Comparison of ENCODE assay signal across 9 cellular contexts in genomic region chr14:38254565-38255407, GRCh38. TPM values are rescaled to one million over a fixed set of nuclear protein-coding genes. Genes with fewer than 3 reads are reported as not detected.
DNase-seq lines count a peak whose midpoint lies in the region; ATAC-seq, FAIRE-seq and TF ChIP-seq lines count a peak whose summit lies in the region.
"Had no signal": no experiment of that assay in that cellular context is flagged by ENCODE, and none has a peak within 500 bp of the region (broad histone marks: within the 10 kb centered on the region; RNA-seq: fewer than 3 reads in every experiment).

No MANE protein-coding gene starts in this region.

- WGBS in esophagus muscularis mucosa: 47% methylated on average over 15 of the region's 44 CpGs

- DNase-seq in activated T-cell treated with anti-CD3 and anti-CD28 coated beads, Interleukin-2, amount 50 U/mL, for 24 hours: peak; percentile 32
- DNase-seq in activated T-cell treated with anti-CD3 and anti-CD28 coated beads for 4 hours (no peak), esophagus muscularis mucosa (ENCODE audit: extremely low spot score) (no peak), mucosa of descending colon (peak in 2 of 3 donors; percentile 3 to 39), upper lobe of right lung (no peak), dedifferentiated amniotic fluid mesenchymal stem cell (ENCODE audit: extremely low spot score) (no peak), GM12891 (ENCODE audit: insufficient read length, low spot score) (no peak)
- no peak for DNase-seq in stimulated activated CD4-positive, alpha-beta T cell treated with anti-CD3 and anti-CD28 coated beads, Interleukin-15, amount 100 ng/mL, for 24 hours
- DNase-seq: stimulated activated CD4-positive, alpha-beta T cell treated with anti-CD3 and anti-CD28 coated beads, Interleukin-4, amount 100 ng/mL, for 24 hours had no signal

- H3K27me3 Mint-ChIP-seq in activated T-cell treated with anti-CD3 and anti-CD28 coated beads, Interleukin-2, amount 50 U/mL, for 24 hours: peaks cover 55% of the 10 kb centered on the region

- TF ChIP-seq CTCF in esophagus muscularis mucosa (IDR thresholded peaks at IDR 0.05): no peak
- no peak for TF ChIP-seq CTCF in mucosa of descending colon (IDR thresholded peaks at IDR 0.05)
- no peak for TF ChIP-seq CTCF in upper lobe of right lung (IDR thresholded peaks at IDR 0.05)

- TF ChIP-seq POLR2A in esophagus muscularis mucosa (IDR thresholded peaks at IDR 0.05; ENCODE audit: low read depth) (no peak), GM12891 (IDR thresholded peaks at IDR 0.05; ENCODE audit: low read depth, low read length) (no peak)

- no peaks in the 10 kb centered on the region for H3K36me3 Mint-ChIP-seq in activated T-cell treated with anti-CD3 and anti-CD28 coated beads, Interleukin-2, amount 50 U/mL, for 24 hours (ENCODE audit: low read depth)

- H3K36me3 ChIP-seq in esophagus muscularis mucosa (no peaks in the 10 kb centered on the region), mucosa of descending colon (ENCODE audit: low read depth) (no peaks in the 10 kb centered on the region), upper lobe of right lung (no peaks in the 10 kb centered on the region)

- H3K27me3 ChIP-seq in esophagus muscularis mucosa: peaks cover 0 to 32% (median 2%) of the 10 kb centered on the region in 4 donors
- peaks cover 23% of the 10 kb centered on the region for H3K27me3 ChIP-seq in upper lobe of right lung

- H3K4me1 ChIP-seq in esophagus muscularis mucosa (peaks cover 0 to 18% (median 11%) of the 10 kb centered on the region in 4 donors), mucosa of descending colon (ENCODE audit: low read depth) (no peaks in the 10 kb centered on the region), upper lobe of right lung (no peaks in the 10 kb centered on the region)

- peaks cover 10% of the 10 kb centered on the region for H3K4me1 Mint-ChIP-seq in activated T-cell treated with anti-CD3 and anti-CD28 coated beads, Interleukin-2, amount 50 U/mL, for 24 hours (ENCODE audit: low read depth)

- H3K4me3 ChIP-seq in esophagus muscularis mucosa: peak overlapping the region; percentile 51 to 59 (median 53)
- no peak overlapping the region for H3K4me3 ChIP-seq in mucosa of descending colon
- peak overlapping the region; percentile 51 for H3K4me3 ChIP-seq in upper lobe of right lung

- no peak for FAIRE-seq in GM12891 (lab: Jason Lieb, UNC)

- H3K27ac Mint-ChIP-seq in activated T-cell treated with anti-CD3 and anti-CD28 coated beads, Interleukin-2, amount 50 U/mL, for 24 hours: no peak overlapping the region

- H3K9me3 ChIP-seq in esophagus muscularis mucosa: no peaks in the 10 kb centered on the region
- H3K9me3 ChIP-seq in mucosa of descending colon: no peaks in the 10 kb centered on the region
- H3K9me3 ChIP-seq in upper lobe of right lung: no peaks in the 10 kb centered on the region

- H3K27ac ChIP-seq in esophagus muscularis mucosa (replicated peaks in 1 of 4) (peak overlapping the region; percentile 70 to 80 (median 78)), upper lobe of right lung (peak overlapping the region; percentile 87)

- ATAC-seq in mucosa of descending colon (no peak), upper lobe of right lung (peak; percentile 4)

- H3K9me3 Mint-ChIP-seq in activated T-cell treated with anti-CD3 and anti-CD28 coated beads, Interleukin-2, amount 50 U/mL, for 24 hours: no peaks in the 10 kb centered on the region

- intact Hi-C loops in esophagus muscularis mucosa (cut with DNase I) (no loop called here), mucosa of descending colon (cut with DNase I, micrococcal nuclease) (no loop called here), upper lobe of right lung (cut with DNase I) (no loop called here)

- no peak for TF ChIP-seq EP300 in esophagus muscularis mucosa (IDR thresholded peaks at IDR 0.05)

- H3K4me3 Mint-ChIP-seq in activated T-cell treated with anti-CD3 and anti-CD28 coated beads, Interleukin-2, amount 50 U/mL, for 24 hours: peak overlapping the region; percentile 38

TF ChIP-seq in GM12891, 5 proteins besides CTCF, POLR2A, EP300 and RAD21:
- TF ChIP-seq SPI1 (IDR thresholded peaks at IDR 0.05; ENCODE audit: low read depth, low read length): no peak
- TF ChIP-seq POU2F2 (IDR thresholded peaks at IDR 0.05; ENCODE audit: low read depth, low read length): no peak
TF ChIP-seq in GM12891: peak in this region for 0.

RNA-seq across cellular contexts. Expression of gene CLEC14A, which starts 1.1 kb away (rescaled TPM):
- total RNA-seq in esophagus muscularis mucosa (10 to 100 TPM; 23.7 to 50.2 (median 38.0) TPM), mucosa of descending colon (10 to 100 TPM in 1 of 3 donors, 1 to 10 TPM in 2; 4.3 to 10.5 (median 9.1) TPM), upper lobe of right lung (87.6 TPM)
- polyA plus RNA-seq in GM12891 (2012; ENCODE audit: low read depth, missing spikeins): not detected

RNA-seq across cellular contexts. Expression of gene SSTR1, which starts 47.1 kb away (rescaled TPM):
- total RNA-seq in esophagus muscularis mucosa (under 1 TPM; 0.33 to 0.97 (median 0.58) TPM), mucosa of descending colon (1 to 10 TPM; 5.4 to 9.7 (median 6.1) TPM), upper lobe of right lung (9.2 TPM)
- polyA plus RNA-seq in GM12891 (2012; ENCODE audit: low read depth, missing spikeins): not detected

Comparison
In these comparisons a context has a peak if more than half of its experiments do, and no peak if none do; other contexts are left out.
1. DNase-seq: peak in activated T-cell treated with anti-CD3 and anti-CD28 coated beads, Interleukin-2, amount 50 U/mL, for 24 hours (single experiment) and mucosa of descending colon (2 of 3); none in activated T-cell treated with anti-CD3 and anti-CD28 coated beads for 4 hours (single experiment), esophagus muscularis mucosa (single experiment), upper lobe of right lung (single experiment), dedifferentiated amniotic fluid mesenchymal stem cell (single experiment), stimulated activated CD4-positive, alpha-beta T cell treated with anti-CD3 and anti-CD28 coated beads, Interleukin-15, amount 100 ng/mL, for 24 hours (single experiment) and GM12891 (single experiment).